ENCODE assay signal across 10 cellular contexts in the genomic region with DNA sequence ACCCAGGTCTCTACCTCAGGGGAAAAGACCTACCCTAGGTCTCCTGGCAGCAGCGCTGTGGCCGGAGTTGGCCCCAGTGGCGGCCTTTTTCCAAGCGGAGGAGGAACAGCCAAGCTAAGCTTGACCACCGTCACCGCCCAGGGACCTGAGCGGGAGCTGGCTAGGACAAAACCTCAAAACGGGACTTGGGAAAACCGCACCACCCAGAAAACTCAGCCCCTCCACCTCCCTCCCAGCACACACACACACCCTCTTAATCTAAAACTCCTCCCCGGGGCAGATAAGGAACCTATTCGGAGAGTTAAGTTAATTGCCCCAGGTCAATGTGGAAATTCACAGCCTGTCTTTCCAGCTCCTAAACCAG. TPM values are rescaled to one million over a fixed set of nuclear protein-coding genes. Genes with fewer than 3 reads are reported as not detected.
DNase-seq lines count a peak whose midpoint lies in the region; ATAC-seq, FAIRE-seq and TF ChIP-seq lines count a peak whose summit lies in the region.
"Had no signal": no experiment of that assay in that cellular context is flagged by ENCODE, and none has a peak within 500 bp of the region (broad histone marks: within the 10 kb centered on the region; RNA-seq: fewer than 3 reads in every experiment).

No MANE protein-coding gene starts in this region.

- H3K9ac ChIP-seq in NT2/D1 (ENCODE audit: insufficient read length, low read depth) (peak overlapping the region; percentile 99), neural cell (ENCODE audit: low read length) (peak overlapping the region; percentile 100)

- H3K9me3 ChIP-seq in CD8-positive, alpha-beta memory T cell (ENCODE audit: low read length), result no peaks in the 10 kb centered on the region
- H3K9me3 ChIP-seq in NT2/D1 (ENCODE audit: insufficient read depth, low read length), result no peaks in the 10 kb centered on the region
- no peaks in the 10 kb centered on the region for H3K9me3 ChIP-seq in neural cell (ENCODE audit: low read length)
- H3K9me3 ChIP-seq: SJCRH30 had no signal

- TF ChIP-seq RAD21 in neural cell (conservative IDR thresholded peaks at IDR 0.05), result no peak

- H3K27me3 ChIP-seq in CD8-positive, alpha-beta memory T cell (ENCODE audit: insufficient read depth, low read length, poor library complexity, severe bottlenecking), result no peaks in the 10 kb centered on the region
- H3K27me3 ChIP-seq in NT2/D1 (ENCODE audit: insufficient read depth, insufficient read length), result no peaks in the 10 kb centered on the region
- no peaks in the 10 kb centered on the region for H3K27me3 ChIP-seq in neural cell (ENCODE audit: insufficient read depth, low read depth, low read length)
- H3K27me3 ChIP-seq: dorsolateral prefrontal cortex, SJCRH30 had no signal

- H3K36me3 ChIP-seq in CD8-positive, alpha-beta memory T cell (ENCODE audit: insufficient read depth, low read length), result no peaks in the 10 kb centered on the region
- H3K36me3 ChIP-seq in NT2/D1 (ENCODE audit: insufficient read depth, insufficient read length, low read length), result no peaks in the 10 kb centered on the region
- H3K36me3 ChIP-seq in neural cell (ENCODE audit: insufficient read depth, low read length), result no peaks in the 10 kb centered on the region
- H3K36me3 ChIP-seq: SJCRH30 had no signal

- no peak overlapping the region for H2AFZ ChIP-seq in neural cell (ENCODE audit: low read depth, low read length)

- TF ChIP-seq CTCF in epithelial cell of esophagus (IDR thresholded peaks at IDR 0.05; ENCODE audit: insufficient read depth, low read depth, low read length, missing control alignments), result no peak
- no peak for TF ChIP-seq CTCF in neural cell (IDR thresholded peaks at IDR 0.05; ENCODE audit: poor library complexity, severe bottlenecking)
- no peak for TF ChIP-seq CTCF in D721Med (IDR thresholded peaks at IDR 0.05; ENCODE audit: insufficient read depth, missing control alignments)

- H3F3A ChIP-seq in neural cell (ENCODE audit: insufficient read depth, low read length, poor library complexity, severe bottlenecking), result peaks cover 16% of the 10 kb centered on the region

- FAIRE-seq in D721Med (lab: Jason Lieb, UNC), result no peak

- H3K4me2 ChIP-seq in neural cell (ENCODE audit: low read length), result peak overlapping the region; percentile 69

- no peak for DNase-seq in CD8-positive, alpha-beta memory T cell
- DNase-seq in NT2/D1 (ENCODE audit: low read depth, low spot score), result no peak
- peak; percentile 25 for DNase-seq in epithelial cell of esophagus (ENCODE audit: low read depth)
- DNase-seq in D721Med (ENCODE audit: insufficient read length, low spot score), result no peak
- DNase-seq in NCI-H1417 treated with DMSO at 0.1 percent for 48 hours (lab: John Stamatoyannopoulos, UW), result no peak
- DNase-seq in SKM-1 treated with dmso at 0.1 percent for 144 hours (lab: John Stamatoyannopoulos, UW; ENCODE audit: unreplicated experiment), result no peak
- DNase-seq: SJCRH30 had no signal

- no peaks in the 10 kb centered on the region for H3K9me3 Mint-ChIP-seq in CD8-positive, alpha-beta memory T cell

- no peak overlapping the region for H3K27ac ChIP-seq in CD8-positive, alpha-beta memory T cell (ENCODE audit: low read depth, low read length)
- H3K27ac ChIP-seq in neural cell (ENCODE audit: low read length), result peak overlapping the region; percentile 100
- H3K27ac ChIP-seq: SJCRH30 had no signal

- H3K4me1 Mint-ChIP-seq in CD8-positive, alpha-beta memory T cell, result peaks cover 18 to 29% (median 20%) of the 10 kb centered on the region in 3 donors

- peak overlapping the region in 5 of 8 donors; percentile 17 to 96 (median 77) for H3K27ac Mint-ChIP-seq in CD8-positive, alpha-beta memory T cell

- H3K4me3 Mint-ChIP-seq in CD8-positive, alpha-beta memory T cell, result peak overlapping the region; percentile 86 to 100 (median 93)

- POLR2A ChIA-PET in CD8-positive, alpha-beta memory T cell (lab: Charles Lee), result interaction anchor here (0.6 to 7.5 kb wide), 2 partner anchors 64 to 76 kb away, joined by 3 to 50 read pairs; no protein-coding TSS in a partner anchor

- peaks cover 0 to 25% (median 2%) of the 10 kb centered on the region in 3 donors for H3K36me3 Mint-ChIP-seq in CD8-positive, alpha-beta memory T cell

- peaks cover 8% of the 10 kb centered on the region for H3K79me2 ChIP-seq in neural cell (replicated peaks; ENCODE audit: insufficient read depth, low read length)

- H3K9me2 ChIP-seq in neural cell (ENCODE audit: insufficient read depth, low read length), result no peaks in the 10 kb centered on the region

- TF ChIP-seq EP300 in neural cell (conservative IDR thresholded peaks at IDR 0.05; ENCODE audit: poor library complexity, severe bottlenecking), result no peak

- H3K27me3 Mint-ChIP-seq in CD8-positive, alpha-beta memory T cell, result no peaks in the 10 kb centered on the region

- H3K4me3 ChIP-seq in CD8-positive, alpha-beta memory T cell (ENCODE audit: low read length), result no peak overlapping the region
- peak overlapping the region; percentile 31 for H3K4me3 ChIP-seq in NT2/D1 (ENCODE audit: insufficient read length, low read depth)
- no peak overlapping the region for H3K4me3 ChIP-seq in epithelial cell of esophagus (ENCODE audit: low read length)
- H3K4me3 ChIP-seq in neural cell (ENCODE audit: low read length), result peak overlapping the region; percentile 94
- H3K4me3 ChIP-seq: SJCRH30 had no signal

- no peaks in the 10 kb centered on the region for H4K20me1 ChIP-seq in neural cell (ENCODE audit: insufficient read depth)

- CTCF ChIA-PET in CD8-positive, alpha-beta memory T cell (lab: Charles Lee), result interaction anchor here (1.1 to 2.4 kb wide), 4 partner anchors 13 to 93 kb away, joined by 3 to 9 read pairs (median 4); no protein-coding TSS in a partner anchor

- ATAC-seq in GM21717 (IDR thresholded peaks at IDR 0.05; ENCODE audit: unreplicated experiment), result no peak

- peaks cover 12% of the 10 kb centered on the region for H3K4me1 ChIP-seq in CD8-positive, alpha-beta memory T cell (ENCODE audit: insufficient read depth, low read length)
- H3K4me1 ChIP-seq in NT2/D1 (ENCODE audit: insufficient read depth, insufficient read length), result no peaks in the 10 kb centered on the region
- H3K4me1 ChIP-seq: SJCRH30 had no signal

TF ChIP-seq in neural cell, 6 proteins besides CTCF, POLR2A, EP300 and RAD21:
- no peak for TF ChIP-seq POLR2AphosphoS5 (IDR thresholded peaks at IDR 0.05)

RNA-seq across cellular contexts. Expression of a gene that starts 2.7 kb away (rescaled TPM):
- total RNA-seq in CD8-positive, alpha-beta memory T cell, result 10 to 100 TPM; 10.3 to 10.6 TPM
- polyA plus RNA-seq in CD8-positive, alpha-beta memory T cell, result 10.2 TPM
- 4.3 and 4.5 TPM in 2 replicates for polyA plus RNA-seq in neural cell
- 8.8 and 10.0 TPM in 2 replicates for polyA minus RNA-seq in neural cell

Comparison
In these comparisons a context has a peak if more than half of its experiments do, and no peak if none do; other contexts are left out.
1. H3K4me3 ChIP-seq: peak in NT2/D1 (single experiment) and neural cell (single experiment); none in CD8-positive, alpha-beta memory T cell (single experiment) and epithelial cell of esophagus (single experiment).